ENCODE assay signal across 9 cellular contexts in the genomic region with DNA sequence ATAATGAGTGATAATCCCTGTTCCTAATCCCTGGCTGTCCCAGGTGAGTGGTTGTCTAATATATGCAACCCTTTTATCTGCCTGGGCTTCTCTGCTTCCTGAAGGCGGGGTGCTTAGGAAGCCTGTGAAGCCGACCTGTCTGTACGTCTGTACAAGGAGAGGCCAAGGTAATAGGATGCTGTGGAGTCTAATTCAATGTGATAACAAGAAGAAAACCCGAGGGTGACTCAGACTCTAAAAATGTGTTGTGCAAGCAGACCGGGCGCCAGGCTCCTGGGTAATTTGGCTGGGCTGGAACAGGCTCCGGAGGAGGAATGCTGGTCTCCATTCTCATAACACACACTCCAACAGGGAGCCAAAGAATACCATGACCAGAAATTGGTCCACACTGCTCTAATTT. TPM values are rescaled to one million over a fixed set of nuclear protein-coding genes. Genes with fewer than 3 reads are reported as not detected.
DNase-seq lines count a peak whose midpoint lies in the region; ATAC-seq and TF ChIP-seq lines count a peak whose summit lies in the region.
"Had no signal": no experiment of that assay in that cellular context is flagged by ENCODE, and none has a peak within 500 bp of the region (broad histone marks: within the 10 kb centered on the region; RNA-seq: fewer than 3 reads in every experiment).

No MANE protein-coding gene starts in this region.

- H3K27me3 Mint-ChIP-seq in MCF 10A (ENCODE audit: insufficient read depth, unreplicated experiment), result no peaks in the 10 kb centered on the region

- intact Hi-C loops in MCF 10A (cut with micrococcal nuclease), result loop anchor here (5.0 kb wide), 1 partner anchor 338 kb away; a partner anchor contains a TSS
- intact Hi-C loops in aorta (cut with DNase I), result loop anchor here in 1 of 2 donors (10.0 kb wide), 1 partner anchor 335 kb away; a partner anchor contains a TSS

- H3K27ac Mint-ChIP-seq in MCF 10A (ENCODE audit: low read depth, unreplicated experiment), result peak overlapping the region; percentile 78

- POLR2A ChIA-PET in MCF 10A (lab: Yijun Ruan, JAX), result interaction anchor here (0.6 to 2.5 kb wide), 4 partner anchors 8 to 180 kb away, joined by 3 to 15 read pairs (median 4); a partner anchor contains a TSS

- no peaks in the 10 kb centered on the region for H3K27me3 ChIP-seq in liver (ENCODE audit: control insufficient read depth in 4 of 4, insufficient read depth in 4 of 4, low read length in 3 of 4)
- H3K27me3 ChIP-seq in aorta (ENCODE audit: control insufficient read depth in 1 of 2, insufficient read depth in 2 of 2, low read length in 1 of 2), result no peaks in the 10 kb centered on the region

- BruUV-seq in MCF 10A (replicated peaks; lab: Mats Ljungman, UMichigan), result no TSS peak

- H3K9me3 ChIP-seq in liver (ENCODE audit: control insufficient read depth in 4 of 4, low read length in 3 of 4), result no peaks in the 10 kb centered on the region
- no peaks in the 10 kb centered on the region for H3K9me3 ChIP-seq in aorta (ENCODE audit: control insufficient read depth, low read length)

- no peak overlapping the region for H3K9ac ChIP-seq in liver (ENCODE audit: low read depth in 1 of 2, low read length in 2 of 2)

- DNase-seq in NCI-H82 (lab: John Stamatoyannopoulos, UW) (peak; percentile 66), NCI-H82 treated with DMSO at 0.1 percent for 48 hours (lab: John Stamatoyannopoulos, UW; ENCODE audit: unreplicated experiment) (no peak), MCF 10A (ENCODE audit: unreplicated experiment) (peak; percentile 94), aorta (peak; percentile 86 to 88), NCI-H526 (lab: John Stamatoyannopoulos, UW) (no peak), GDM1 (lab: John Stamatoyannopoulos, UW) (no peak)
- DNase-seq in stimulated activated CD4-positive, alpha-beta T cell treated with anti-CD3 and anti-CD28 coated beads, Interleukin-2, amount 100 ng/mL, for 24 hours, result no peak
- DNase-seq: NCI-H510A had no signal

- CTCF ChIA-PET in MCF 10A (lab: Yijun Ruan, JAX), result interaction anchor here (0.7 to 1.8 kb wide), 5 partner anchors 20 to 444 kb away, joined by 3 to 8 read pairs (median 5); no protein-coding TSS in a partner anchor

- peaks cover 2 to 28% (median 3%) of the 10 kb centered on the region in 4 donors for H3K4me1 ChIP-seq in liver (ENCODE audit: control insufficient read depth in 4 of 4, insufficient read depth in 4 of 4, low read length in 3 of 4)
- H3K4me1 ChIP-seq in aorta (ENCODE audit: control insufficient read depth in 1 of 2, insufficient read depth in 2 of 2, low read length in 2 of 2), result peaks cover 2 to 3% of the 10 kb centered on the region in 2 donors

- peak overlapping the region; percentile 53 for H3K4me3 Mint-ChIP-seq in MCF 10A (ENCODE audit: unreplicated experiment)

- H3K27ac ChIP-seq in liver (ENCODE audit: low read depth in 1 of 2, low read length in 2 of 2), result no peak overlapping the region
- no peak overlapping the region for H3K27ac ChIP-seq in aorta (ENCODE audit: low read depth in 1 of 2, low read length in 2 of 2)

- H3K36me3 ChIP-seq in liver (ENCODE audit: control insufficient read depth in 4 of 4, insufficient read depth in 3 of 4, low read depth in 1 of 4, low read length in 3 of 4) (no peaks in the 10 kb centered on the region), aorta (ENCODE audit: control insufficient read depth in 1 of 2, insufficient read depth in 2 of 2, low read length in 1 of 2) (no peaks in the 10 kb centered on the region)

- peaks cover 35% of the 10 kb centered on the region for H3K4me1 Mint-ChIP-seq in MCF 10A (ENCODE audit: insufficient read depth, unreplicated experiment)

- TF ChIP-seq CTCF in MCF 10A (IDR thresholded peaks at IDR 0.05; ENCODE audit: unreplicated experiment), result no peak
- TF ChIP-seq CTCF in liver (IDR thresholded peaks at IDR 0.05; ENCODE audit: low read depth, low read length, missing input control), result no peak

- H3K9me3 Mint-ChIP-seq in MCF 10A (ENCODE audit: unreplicated experiment), result no peaks in the 10 kb centered on the region

- WGBS in liver, result 47% methylated on average over 7 of the region's 7 CpGs
- 5 to 8% methylated on average over 7 of the region's 7 CpGs for WGBS in aorta, 2 donors

- H3K4me3 ChIP-seq in liver (ENCODE audit: low read depth in 1 of 3, low read length in 3 of 3) (no peak overlapping the region), aorta (ENCODE audit: low read length in 2 of 2) (no peak overlapping the region)

- no peak for TF ChIP-seq RAD21 in liver (IDR thresholded peaks at IDR 0.05)

- peak; percentile 86 for ATAC-seq in aorta (ENCODE audit: low FRiP score)

- H3K36me3 Mint-ChIP-seq in MCF 10A (ENCODE audit: insufficient read depth, unreplicated experiment), result no peaks in the 10 kb centered on the region

TF ChIP-seq in liver, 16 proteins besides CTCF, POLR2A, EP300 and RAD21:
- TF ChIP-seq FOXA1 (IDR thresholded peaks at IDR 0.05) (no peak), HNF4A (conservative IDR thresholded peaks at IDR 0.05) (no peak), GABPA (IDR thresholded peaks at IDR 0.05 in 1 of 2, conservative IDR thresholded peaks at IDR 0.05 in 1 of 2) (no peak), JUND (IDR thresholded peaks at IDR 0.05) (peak; percentile 93 to 94), RXRA (IDR thresholded peaks at IDR 0.05) (no peak), TAF1 (conservative IDR thresholded peaks at IDR 0.05) (no peak), SP1 (IDR thresholded peaks at IDR 0.05) (no peak), NR2F2 (IDR thresholded peaks at IDR 0.05) (no peak), YY1 (IDR thresholded peaks at IDR 0.05) (peak; percentile 34), FOXA2 (IDR thresholded peaks at IDR 0.05) (no peak), EGR1 (IDR thresholded peaks at IDR 0.05; ENCODE audit: low read depth in 2 of 2) (no peak), HNF4G (IDR thresholded peaks at IDR 0.05) (no peak)
- TF ChIP-seq, protein P1, sequence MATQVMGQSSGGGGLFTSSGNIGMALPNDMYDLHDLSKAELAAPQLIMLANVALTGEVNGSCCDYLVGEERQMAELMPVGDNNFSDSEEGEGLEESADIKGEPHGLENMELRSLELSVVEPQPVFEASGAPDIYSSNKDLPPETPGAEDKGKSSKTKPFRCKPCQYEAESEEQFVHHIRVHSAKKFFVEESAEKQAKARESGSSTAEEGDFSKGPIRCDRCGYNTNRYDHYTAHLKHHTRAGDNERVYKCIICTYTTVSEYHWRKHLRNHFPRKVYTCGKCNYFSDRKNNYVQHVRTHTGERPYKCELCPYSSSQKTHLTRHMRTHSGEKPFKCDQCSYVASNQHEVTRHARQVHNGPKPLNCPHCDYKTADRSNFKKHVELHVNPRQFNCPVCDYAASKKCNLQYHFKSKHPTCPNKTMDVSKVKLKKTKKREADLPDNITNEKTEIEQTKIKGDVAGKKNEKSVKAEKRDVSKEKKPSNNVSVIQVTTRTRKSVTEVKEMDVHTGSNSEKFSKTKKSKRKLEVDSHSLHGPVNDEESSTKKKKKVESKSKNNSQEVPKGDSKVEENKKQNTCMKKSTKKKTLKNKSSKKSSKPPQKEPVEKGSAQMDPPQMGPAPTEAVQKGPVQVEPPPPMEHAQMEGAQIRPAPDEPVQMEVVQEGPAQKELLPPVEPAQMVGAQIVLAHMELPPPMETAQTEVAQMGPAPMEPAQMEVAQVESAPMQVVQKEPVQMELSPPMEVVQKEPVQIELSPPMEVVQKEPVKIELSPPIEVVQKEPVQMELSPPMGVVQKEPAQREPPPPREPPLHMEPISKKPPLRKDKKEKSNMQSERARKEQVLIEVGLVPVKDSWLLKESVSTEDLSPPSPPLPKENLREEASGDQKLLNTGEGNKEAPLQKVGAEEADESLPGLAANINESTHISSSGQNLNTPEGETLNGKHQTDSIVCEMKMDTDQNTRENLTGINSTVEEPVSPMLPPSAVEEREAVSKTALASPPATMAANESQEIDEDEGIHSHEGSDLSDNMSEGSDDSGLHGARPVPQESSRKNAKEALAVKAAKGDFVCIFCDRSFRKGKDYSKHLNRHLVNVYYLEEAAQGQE (IDR thresholded peaks at IDR 0.05), result no peak
- TF ChIP-seq, protein P2, sequence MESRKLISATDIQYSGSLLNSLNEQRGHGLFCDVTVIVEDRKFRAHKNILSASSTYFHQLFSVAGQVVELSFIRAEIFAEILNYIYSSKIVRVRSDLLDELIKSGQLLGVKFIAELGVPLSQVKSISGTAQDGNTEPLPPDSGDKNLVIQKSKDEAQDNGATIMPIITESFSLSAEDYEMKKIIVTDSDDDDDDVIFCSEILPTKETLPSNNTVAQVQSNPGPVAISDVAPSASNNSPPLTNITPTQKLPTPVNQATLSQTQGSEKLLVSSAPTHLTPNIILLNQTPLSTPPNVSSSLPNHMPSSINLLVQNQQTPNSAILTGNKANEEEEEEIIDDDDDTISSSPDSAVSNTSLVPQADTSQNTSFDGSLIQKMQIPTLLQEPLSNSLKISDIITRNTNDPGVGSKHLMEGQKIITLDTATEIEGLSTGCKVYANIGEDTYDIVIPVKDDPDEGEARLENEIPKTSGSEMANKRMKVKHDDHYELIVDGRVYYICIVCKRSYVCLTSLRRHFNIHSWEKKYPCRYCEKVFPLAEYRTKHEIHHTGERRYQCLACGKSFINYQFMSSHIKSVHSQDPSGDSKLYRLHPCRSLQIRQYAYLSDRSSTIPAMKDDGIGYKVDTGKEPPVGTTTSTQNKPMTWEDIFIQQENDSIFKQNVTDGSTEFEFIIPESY (IDR thresholded peaks at IDR 0.05), result no peak
- TF ChIP-seq, protein P3, sequence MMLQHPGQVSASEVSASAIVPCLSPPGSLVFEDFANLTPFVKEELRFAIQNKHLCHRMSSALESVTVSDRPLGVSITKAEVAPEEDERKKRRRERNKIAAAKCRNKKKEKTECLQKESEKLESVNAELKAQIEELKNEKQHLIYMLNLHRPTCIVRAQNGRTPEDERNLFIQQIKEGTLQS (IDR thresholded peaks at IDR 0.05), result peak; percentile 84

RNA-seq across cellular contexts. Expression of a gene that starts 43.6 kb away (rescaled TPM):
- 7.6 and 7.9 TPM in 2 replicates for total RNA-seq in MCF 10A (2022)
- 1 to 10 TPM; 8.0 to 8.2 TPM for total RNA-seq in liver
- 1 to 10 TPM; 5.0 to 7.5 TPM for polyA plus RNA-seq in liver
- 1 to 10 TPM; 1.2 to 2.0 TPM for total RNA-seq in aorta
- polyA plus RNA-seq in aorta, result 1 to 10 TPM; 1.5 to 2.1 TPM

RNA-seq across cellular contexts. Expression of a gene that starts 44.0 kb away (rescaled TPM):
- total RNA-seq in MCF 10A (2022) (0.33 and 0.47 TPM in 2 replicates), liver (under 1 TPM; 0.08 to 0.14 TPM), aorta (under 1 TPM in 1 of 2 donors, not detected in 1; 0.36 TPM)
- polyA plus RNA-seq in liver (under 1 TPM; 0.13 to 0.15 TPM), aorta (not detected)

Comparison
In these comparisons a context has a peak if more than half of its experiments do, and no peak if none do; other contexts are left out.
1. DNase-seq: peak in NCI-H82 (single experiment), MCF 10A (single experiment) and aorta (2 of 2); none in NCI-H82 treated with DMSO at 0.1 percent for 48 hours (single experiment), NCI-H526 (0 of 2), stimulated activated CD4-positive, alpha-beta T cell treated with anti-CD3 and anti-CD28 coated beads, Interleukin-2, amount 100 ng/mL, for 24 hours (0 of 2) and GDM1 (single experiment).